Comparison of ENCODE assay signal across 8 cellular contexts in genomic region chr4:157992038-157992706, GRCh38.
DNase-seq lines count a peak whose midpoint lies in the region; ATAC-seq and TF ChIP-seq lines count a peak whose summit lies in the region.

No MANE protein-coding gene starts in this region.

- H3K36me3 Mint-ChIP-seq in Caco-2 (ENCODE audit: insufficient read depth, unreplicated experiment): peaks cover 7% of the 10 kb centered on the region

- H3K36me3 ChIP-seq in Caco-2 (ENCODE audit: control insufficient read depth, insufficient read depth, low read length): no peaks in the 10 kb centered on the region
- H3K36me3 ChIP-seq in esophagus muscularis mucosa: no peaks in the 10 kb centered on the region
- no peaks in the 10 kb centered on the region for H3K36me3 ChIP-seq in muscle layer of duodenum (ENCODE audit: control insufficient read depth in 1 of 2, insufficient read depth in 2 of 2, low read length in 2 of 2)
- no peaks in the 10 kb centered on the region for H3K36me3 ChIP-seq in effector memory CD4-positive, alpha-beta T cell (ENCODE audit: control insufficient read depth, insufficient read depth, low read length)

- no peak overlapping the region for H3K27ac Mint-ChIP-seq in Caco-2 (ENCODE audit: unreplicated experiment)

- DNase-seq in Caco-2: peak in 1 of 2 experiments; percentile 52
- peak; percentile 89 for DNase-seq in MV-4-11 (lab: John Stamatoyannopoulos, UW)
- no peak for DNase-seq in esophagus muscularis mucosa (ENCODE audit: extremely low spot score)
- no peak for DNase-seq in T-helper 9 cell
- DNase-seq in effector memory CD4-positive, alpha-beta T cell: no peak

- 19% methylated on average over 6 of the region's 6 CpGs for WGBS in esophagus muscularis mucosa

- no peak for TF ChIP-seq EP300 in esophagus muscularis mucosa (IDR thresholded peaks at IDR 0.05)

- no peaks in the 10 kb centered on the region for H3K9me3 Mint-ChIP-seq in Caco-2 (ENCODE audit: unreplicated experiment)

- TF ChIP-seq CTCF in Caco-2 (IDR thresholded peaks at IDR 0.05; ENCODE audit: insufficient read depth in 1 of 2, low read depth in 1 of 2, low read length in 1 of 2, severe bottlenecking in 1 of 2, unreplicated experiment in 1 of 2) (peak; percentile 9 to 27), esophagus muscularis mucosa (IDR thresholded peaks at IDR 0.05) (peak; percentile 68 to 74 (median 74))

- H3K4me3 Mint-ChIP-seq in Caco-2 (ENCODE audit: unreplicated experiment): peak overlapping the region; percentile 33

- CTCF ChIA-PET in Caco-2 (lab: Charles Lee): no interaction called here

- H3K4me1 Mint-ChIP-seq in Caco-2 (ENCODE audit: low read depth, unreplicated experiment): peaks cover 15% of the 10 kb centered on the region

- H3K4me3 ChIP-seq in Caco-2 (ENCODE audit: low read depth, low read length) (no peak overlapping the region), esophagus muscularis mucosa (peak overlapping the region; percentile 32 to 52 (median 37)), muscle layer of duodenum (ENCODE audit: low read depth in 1 of 2, low read length in 2 of 2) (peak overlapping the region; percentile 44 to 77)
- no peak overlapping the region for H3K4me3 ChIP-seq in effector memory CD4-positive, alpha-beta T cell (ENCODE audit: insufficient read depth, low read depth, low read length, poor library complexity, severe bottlenecking)

- no peaks in the 10 kb centered on the region for H3K9me3 ChIP-seq in Caco-2
- H3K9me3 ChIP-seq in esophagus muscularis mucosa: no peaks in the 10 kb centered on the region
- no peaks in the 10 kb centered on the region for H3K9me3 ChIP-seq in muscle layer of duodenum (ENCODE audit: control insufficient read depth in 1 of 2, low read length in 2 of 2)
- no peaks in the 10 kb centered on the region for H3K9me3 ChIP-seq in effector memory CD4-positive, alpha-beta T cell (ENCODE audit: control insufficient read depth, low read length)

- ATAC-seq in GM19395 (IDR thresholded peaks at IDR 0.05; ENCODE audit: unreplicated experiment): peak; percentile 73
- peak; percentile 86 for ATAC-seq in SK-N-SH treated with all-trans-retinoic acid at 6 μM for 48 hours

- H3K4me1 ChIP-seq in Caco-2 (peaks cover 39% of the 10 kb centered on the region), esophagus muscularis mucosa (peaks cover 0 to 13% (median 8%) of the 10 kb centered on the region in 4 donors), muscle layer of duodenum (ENCODE audit: control insufficient read depth in 1 of 2, insufficient read depth in 2 of 2, low read length in 2 of 2) (peaks cover 0 to 7% of the 10 kb centered on the region in 2 donors)
- no peaks in the 10 kb centered on the region for H3K4me1 ChIP-seq in effector memory CD4-positive, alpha-beta T cell (ENCODE audit: control insufficient read depth, insufficient read depth, low read length, poor library complexity, severe bottlenecking)

- intact Hi-C loops in Caco-2 (cut with micrococcal nuclease; ENCODE audit: unreplicated experiment) (loop anchor here (1.0 kb wide), 2 partner anchors 180 to 263 kb away; no protein-coding TSS in a partner anchor), esophagus muscularis mucosa (cut with DNase I) (loop anchor here (2.0 to 10.0 kb wide), 2 partner anchors 181 to 263 kb away; partner anchors contain the start of gene GASK1B)

- H3K27me3 ChIP-seq in Caco-2 (replicated peaks; ENCODE audit: control insufficient read depth, insufficient read depth, low read length) (no peaks in the 10 kb centered on the region), esophagus muscularis mucosa (no peaks in the 10 kb centered on the region), muscle layer of duodenum (ENCODE audit: low read depth, low read length) (no peaks in the 10 kb centered on the region)
- H3K27me3 ChIP-seq in effector memory CD4-positive, alpha-beta T cell (replicated peaks; ENCODE audit: control insufficient read depth, insufficient read depth, low read length, poor library complexity, severe bottlenecking): no peaks in the 10 kb centered on the region

- H3K27ac ChIP-seq in esophagus muscularis mucosa (replicated peaks in 1 of 4) (peak overlapping the region in 3 of 4 donors; percentile 22 to 67 (median 49)), muscle layer of duodenum (ENCODE audit: low read length) (peak overlapping the region; percentile 76)
- no peak overlapping the region for H3K27ac ChIP-seq in effector memory CD4-positive, alpha-beta T cell (ENCODE audit: insufficient read depth, low read length, poor library complexity, severe bottlenecking)

- no peak for TF ChIP-seq POLR2A in esophagus muscularis mucosa (IDR thresholded peaks at IDR 0.05; ENCODE audit: low read depth)

- no peaks in the 10 kb centered on the region for H3K27me3 Mint-ChIP-seq in Caco-2 (ENCODE audit: insufficient read depth, unreplicated experiment)

- POLR2A ChIA-PET in Caco-2 (lab: Charles Lee): no interaction called here

- BruUV-seq in Caco-2 (replicated peaks; lab: Mats Ljungman, UMichigan): no TSS peak

TF ChIP-seq in SK-N-SH treated with all-trans-retinoic acid at 6 μM for 48 hours, 23 proteins besides CTCF, POLR2A, EP300 and RAD21:
- TF ChIP-seq PPARA (CRISPR knock-in tag; IDR thresholded peaks at IDR 0.05; ENCODE audit: borderline replicate concordance): no peak

Comparison
In these comparisons a context has a peak if more than half of its experiments do, and no peak if none do; other contexts are left out.
1. H3K4me3 ChIP-seq: peak in esophagus muscularis mucosa (4 of 4) and muscle layer of duodenum (2 of 2); none in Caco-2 (single experiment) and effector memory CD4-positive, alpha-beta T cell (single experiment).